Comparison of ENCODE assay signal across 1 cellular context in genomic region chr3:152638217-152638616, GRCh38.
TF ChIP-seq lines count a peak whose summit lies in the region.

No MANE protein-coding gene starts in this region.

TF ChIP-seq in GM23338, 12 proteins besides CTCF, POLR2A, EP300 and RAD21 (continued from another document):
- TF ChIP-seq ZNF462 (CRISPR knock-in tag; IDR thresholded peaks at IDR 0.05) (no peak), POLR2AphosphoS5 (IDR thresholded peaks at IDR 0.05; ENCODE audit: low read depth) (no peak)
